Comparison of ENCODE assay signal across 1 cellular context in the genomic region with DNA sequence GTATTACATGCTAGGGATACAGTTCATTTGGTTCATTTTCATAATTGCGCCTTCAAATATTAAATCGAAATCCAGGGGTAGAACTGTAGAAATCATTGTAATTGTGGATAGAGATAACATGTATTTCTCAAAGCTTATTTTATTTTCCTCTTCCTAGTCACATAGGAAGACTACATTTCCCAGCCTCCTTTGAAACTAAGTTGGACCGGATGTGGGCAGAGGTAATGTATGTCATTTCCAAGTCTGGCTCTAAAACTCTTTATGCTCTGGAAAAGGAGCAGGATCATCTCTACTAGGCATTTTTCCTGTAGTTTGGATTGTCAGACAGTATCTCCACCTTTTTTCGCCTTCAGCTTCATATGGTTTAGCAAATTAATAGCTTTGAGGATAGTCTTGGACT.
TF ChIP-seq lines count a peak whose summit lies in the region.

No MANE protein-coding gene starts in this region.

TF ChIP-seq in K562, 482 proteins besides CTCF, POLR2A, EP300 and RAD21 (continued from another document):
- peak; percentile 80 for TF ChIP-seq ZBTB40 (IDR thresholded peaks at IDR 0.05)
- no peak for TF ChIP-seq ZBTB40 (CRISPR knock-in tag; IDR thresholded peaks at IDR 0.05)
- peak; percentile 67 for TF ChIP-seq HCFC1 (IDR thresholded peaks at IDR 0.05; ENCODE audit: low read depth, low read length)
- peak; percentile 43; the same call in 1 of the 2 replicates for TF ChIP-seq ETV1 (tag; conservative IDR thresholded peaks at IDR 0.05; ENCODE audit: low read depth)
